In the genomic region with DNA sequence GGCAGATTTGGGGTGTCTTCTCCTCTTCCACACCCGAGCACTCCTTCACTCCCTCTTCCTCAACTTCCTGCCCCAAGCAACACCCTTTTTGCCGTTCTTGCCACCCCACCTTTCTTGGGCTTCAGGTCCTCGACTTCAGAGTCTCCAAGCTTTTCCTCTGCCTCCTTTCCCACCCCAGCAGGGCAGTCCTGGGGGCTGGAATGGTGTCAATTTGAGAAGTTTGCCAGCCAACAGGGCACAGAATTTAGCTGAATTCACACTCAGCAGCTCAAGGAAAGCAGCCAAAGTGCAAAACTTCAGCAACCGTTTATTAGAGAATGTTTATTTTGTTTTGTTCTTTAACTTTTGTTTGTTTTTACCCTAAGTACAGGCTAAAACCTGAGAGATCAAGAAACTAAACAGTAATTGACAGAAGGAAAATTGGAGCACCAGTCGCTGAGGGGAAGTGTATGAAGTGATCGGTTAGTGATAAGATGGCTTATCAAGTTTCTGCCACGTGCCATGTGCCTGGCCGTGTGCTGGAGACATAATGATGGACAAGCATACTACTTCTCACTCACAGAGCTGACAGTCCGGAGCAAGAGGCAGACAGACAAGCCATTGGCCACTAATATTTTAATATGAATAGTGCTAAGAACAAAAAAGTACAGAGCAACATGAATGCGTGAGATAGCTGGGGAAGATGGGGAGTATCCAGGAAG, we compare ENCODE assay signal across 14 cellular contexts. TPM values are rescaled to one million over a fixed set of nuclear protein-coding genes. Genes with fewer than 3 reads are reported as not detected.
DNase-seq lines count a peak whose midpoint lies in the region; ATAC-seq and TF ChIP-seq lines count a peak whose summit lies in the region.
"Had no signal": no experiment of that assay in that cellular context is flagged by ENCODE, and none has a peak within 500 bp of the region (broad histone marks: within the 10 kb centered on the region; RNA-seq: fewer than 3 reads in every experiment).

No MANE protein-coding gene starts in this region.

- no peaks in the 10 kb centered on the region for H3K9me3 Mint-ChIP-seq in dendritic cell treated with granulocyte-macrophage colony-stimulating factor and Interleukin-4, amounts not matched to agents 40 ng/mL and 50 ng/mL, for 4 days
- H3K9me3 Mint-ChIP-seq: activated T-cell treated with anti-CD3 and anti-CD28 coated beads, Interleukin-2, amount 50 U/mL, for 24 hours had no signal

- H3K4me1 Mint-ChIP-seq in dendritic cell treated with granulocyte-macrophage colony-stimulating factor and Interleukin-4, amounts not matched to agents 40 ng/mL and 50 ng/mL, for 4 days (ENCODE audit: low read depth), result peaks cover 81% of the 10 kb centered on the region

- H3K4me3 ChIP-seq in NB4 (ENCODE audit: low read depth, low read length), result no peak overlapping the region

- no peak for TF ChIP-seq CTCF in NB4 (IDR thresholded peaks at IDR 0.05; ENCODE audit: low read depth, low read length)

- peak overlapping the region; percentile 61 for H3K27ac Mint-ChIP-seq in dendritic cell treated with granulocyte-macrophage colony-stimulating factor and Interleukin-4, amounts not matched to agents 40 ng/mL and 50 ng/mL, for 4 days
- H3K27ac Mint-ChIP-seq: activated T-cell treated with anti-CD3 and anti-CD28 coated beads, Interleukin-2, amount 50 U/mL, for 24 hours had no signal

- TF ChIP-seq POLR2A in NB4 (IDR thresholded peaks at IDR 0.05; ENCODE audit: extremely low read depth, insufficient read length), result no peak

- peaks cover 9% of the 10 kb centered on the region for H3K27me3 Mint-ChIP-seq in dendritic cell treated with granulocyte-macrophage colony-stimulating factor and Interleukin-4, amounts not matched to agents 40 ng/mL and 50 ng/mL, for 4 days

- DNase-seq in NB4 (ENCODE audit: low read depth) (peak; percentile 45), midbrain (lab: John Stamatoyannopoulos, UW) (peak; percentile 48), Ammon's horn (ENCODE audit: low spot score) (no peak)
- DNase-seq in activated naive CD4-positive, alpha-beta T cell treated with anti-CD3 and anti-CD28 coated beads, Interleukin-2, amount 50 U/mL, for 16 hours, result no peak
- DNase-seq: activated CD4-positive, CD25-positive, alpha-beta regulatory T cell; activated T-cell treated with anti-CD3 and anti-CD28 coated beads, Interleukin-2, amount 50 U/mL, for 24 hours; brain microvascular endothelial cell; NCI-H1436; stimulated activated CD4-positive, alpha-beta T cell treated with anti-CD3 and anti-CD28 coated beads, Interleukin-2, amount 100 ng/mL, for 48 hours; stimulated activated naive CD4-positive, alpha-beta T cell treated with Interleukin-2 at 50 U/mL for 16 hours had no signal

- H3K27ac ChIP-seq in temporal lobe (ENCODE audit: low read depth, low read length), result peak overlapping the region; percentile 40
- H3K27ac ChIP-seq: brain microvascular endothelial cell had no signal

- peaks cover 10% of the 10 kb centered on the region for H3K36me3 Mint-ChIP-seq in dendritic cell treated with granulocyte-macrophage colony-stimulating factor and Interleukin-4, amounts not matched to agents 40 ng/mL and 50 ng/mL, for 4 days (ENCODE audit: low read depth)

- intact Hi-C loops in dendritic cell treated with granulocyte-macrophage colony-stimulating factor and Interleukin-4, amounts not matched to agents 40 ng/mL and 50 ng/mL, for 4 days (cut with micrococcal nuclease), result no loop called here

- no peak for ATAC-seq in GM21825 (IDR thresholded peaks at IDR 0.05; ENCODE audit: unreplicated experiment)
- no peak for ATAC-seq in HG02571 (IDR thresholded peaks at IDR 0.05; ENCODE audit: unreplicated experiment)

- H3K4me3 Mint-ChIP-seq in dendritic cell treated with granulocyte-macrophage colony-stimulating factor and Interleukin-4, amounts not matched to agents 40 ng/mL and 50 ng/mL, for 4 days, result no peak overlapping the region
- H3K4me3 Mint-ChIP-seq: activated T-cell treated with anti-CD3 and anti-CD28 coated beads, Interleukin-2, amount 50 U/mL, for 24 hours had no signal

RNA-seq across cellular contexts. Expression of a gene that starts 44.4 kb away (rescaled TPM):
- 32.9 TPM for total RNA-seq in temporal lobe

Comparison
In these comparisons a context has a peak if more than half of its experiments do, and no peak if none do; other contexts are left out.
1. DNase-seq: peak in NB4 (single experiment) and midbrain (single experiment); none in activated naive CD4-positive, alpha-beta T cell treated with anti-CD3 and anti-CD28 coated beads, Interleukin-2, amount 50 U/mL, for 16 hours (single experiment) and Ammon's horn (single experiment).